Comparison of ENCODE assay signal across 22 cellular contexts in the genomic region with DNA sequence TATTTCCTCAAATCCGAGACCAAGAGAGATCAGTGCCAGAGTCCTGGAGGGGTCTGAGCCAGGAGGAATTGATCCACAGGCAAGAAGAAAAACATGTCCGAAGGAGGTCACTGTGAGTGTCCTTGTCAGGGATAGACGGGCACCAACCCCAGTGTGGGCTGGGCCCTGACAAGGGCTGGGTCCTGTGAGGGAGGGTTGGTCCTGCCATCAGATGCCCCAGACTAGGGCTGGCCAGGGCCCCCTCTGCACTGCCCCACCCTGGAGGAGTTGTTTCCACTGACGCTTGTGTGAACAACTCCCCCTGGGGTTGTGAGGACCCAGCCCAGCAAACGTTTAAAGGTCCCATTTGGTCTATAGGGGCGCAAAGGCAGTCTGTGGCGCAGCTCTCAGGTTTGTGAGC.
"Had no signal": no experiment of that assay in that cellular context is flagged by ENCODE, and none has a peak within 500 bp of the region (broad histone marks: within the 10 kb centered on the region; RNA-seq: fewer than 3 reads in every experiment).

No MANE protein-coding gene starts in this region.

- H3K27ac ChIP-seq: ascending aorta, foreskin keratinocyte, pancreas, prostate gland, transverse colon, VCaP had no signal

- H3K36me3 Mint-ChIP-seq: activated naive CD4-positive, alpha-beta T cell treated with anti-CD3 and anti-CD28 coated beads, Interleukin-2, amount 10 ng/mL, durations not matched to agents 7 days and 5 days; activated naive CD8-positive, alpha-beta T cell treated with anti-CD3 and anti-CD28 coated beads, Interleukin-2, amount 10 ng/mL, durations not matched to agents 7 days and 5 days had no signal

- ATAC-seq: effector memory CD8-positive, alpha-beta T cell; foreskin keratinocyte; pancreas had no signal

- H3K27me3 ChIP-seq: ascending aorta, pancreas, transverse colon had no signal

- H3K36me3 ChIP-seq: ascending aorta, pancreas, prostate gland, transverse colon had no signal

- H3K9me3 Mint-ChIP-seq: activated CD4-positive, alpha-beta memory T cell treated with anti-CD3 and anti-CD28 coated beads, Interleukin-2, amount 10 ng/mL, durations not matched to agents 7 days and 5 days; activated CD4-positive, alpha-beta T cell treated with anti-CD3 and anti-CD28 coated beads, Interleukin-2, amount 10 ng/mL, durations not matched to agents 7 days and 5 days; activated naive CD4-positive, alpha-beta T cell treated with anti-CD3 and anti-CD28 coated beads, Interleukin-2, amount 10 ng/mL, durations not matched to agents 7 days and 5 days; activated naive CD8-positive, alpha-beta T cell treated with anti-CD3 and anti-CD28 coated beads, Interleukin-2, amount 10 ng/mL, durations not matched to agents 7 days and 5 days; activated T-cell treated with anti-CD3 and anti-CD28 coated beads, Interleukin-2, amount 50 U/mL, for 24 hours; effector memory CD8-positive, alpha-beta T cell had no signal

- H3K4me3 ChIP-seq: ascending aorta, pancreas, prostate gland, transverse colon had no signal

- H3K27ac Mint-ChIP-seq: activated CD4-positive, alpha-beta memory T cell treated with anti-CD3 and anti-CD28 coated beads, Interleukin-2, amount 10 ng/mL, durations not matched to agents 7 days and 5 days; activated CD4-positive, alpha-beta T cell treated with anti-CD3 and anti-CD28 coated beads, Interleukin-2, amount 10 ng/mL, durations not matched to agents 7 days and 5 days; activated naive CD4-positive, alpha-beta T cell treated with anti-CD3 and anti-CD28 coated beads, Interleukin-2, amount 10 ng/mL, durations not matched to agents 7 days and 5 days; activated naive CD8-positive, alpha-beta T cell treated with anti-CD3 and anti-CD28 coated beads, Interleukin-2, amount 10 ng/mL, durations not matched to agents 7 days and 5 days; activated T-cell treated with anti-CD3 and anti-CD28 coated beads, Interleukin-2, amount 50 U/mL, for 24 hours; brain; effector memory CD8-positive, alpha-beta T cell had no signal

- H3K9me3 ChIP-seq: ascending aorta, pancreas, prostate gland, transverse colon had no signal

- H3K4me1 Mint-ChIP-seq: activated CD4-positive, alpha-beta memory T cell treated with anti-CD3 and anti-CD28 coated beads, Interleukin-2, amount 10 ng/mL, durations not matched to agents 7 days and 5 days; activated CD4-positive, alpha-beta T cell treated with anti-CD3 and anti-CD28 coated beads, Interleukin-2, amount 10 ng/mL, durations not matched to agents 7 days and 5 days; activated naive CD4-positive, alpha-beta T cell treated with anti-CD3 and anti-CD28 coated beads, Interleukin-2, amount 10 ng/mL, durations not matched to agents 7 days and 5 days; activated naive CD8-positive, alpha-beta T cell treated with anti-CD3 and anti-CD28 coated beads, Interleukin-2, amount 10 ng/mL, durations not matched to agents 7 days and 5 days; brain had no signal

- H3K4me3 Mint-ChIP-seq: activated CD4-positive, alpha-beta memory T cell treated with anti-CD3 and anti-CD28 coated beads, Interleukin-2, amount 10 ng/mL, durations not matched to agents 7 days and 5 days; activated CD4-positive, alpha-beta T cell treated with anti-CD3 and anti-CD28 coated beads, Interleukin-2, amount 10 ng/mL, durations not matched to agents 7 days and 5 days; activated naive CD4-positive, alpha-beta T cell treated with anti-CD3 and anti-CD28 coated beads, Interleukin-2, amount 10 ng/mL, durations not matched to agents 7 days and 5 days; activated naive CD8-positive, alpha-beta T cell treated with anti-CD3 and anti-CD28 coated beads, Interleukin-2, amount 10 ng/mL, durations not matched to agents 7 days and 5 days; activated T-cell treated with anti-CD3 and anti-CD28 coated beads, Interleukin-2, amount 50 U/mL, for 24 hours; brain; effector memory CD8-positive, alpha-beta T cell had no signal

- H3K4me1 ChIP-seq: ascending aorta, foreskin keratinocyte, pancreas, prostate gland, transverse colon had no signal

- DNase-seq: activated CD4-positive, alpha-beta memory T cell treated with anti-CD3 and anti-CD28 coated beads, Interleukin-2, amount 10 ng/mL, durations not matched to agents 7 days and 5 days; activated CD4-positive, alpha-beta T cell treated with anti-CD3 and anti-CD28 coated beads, Interleukin-2, amount 10 ng/mL, durations not matched to agents 7 days and 5 days; activated CD4-positive, CD25-positive, alpha-beta regulatory T cell treated with anti-CD3 and anti-CD28 coated beads, Interleukin-2, amount 50 U/mL, for 72 hours; activated CD8-positive, alpha-beta memory T cell treated with anti-CD3 and anti-CD28 coated beads, Interleukin-2, amount 50 U/mL, for 48 hours; activated gamma-delta T cell; activated naive CD4-positive, alpha-beta T cell treated with anti-CD3 and anti-CD28 coated beads, Interleukin-2, amount 10 ng/mL, durations not matched to agents 7 days and 5 days; activated naive CD8-positive, alpha-beta T cell treated with anti-CD3 and anti-CD28 coated beads, Interleukin-2, amount 10 ng/mL, durations not matched to agents 7 days and 5 days; activated T-cell treated with anti-CD3 and anti-CD28 coated beads, Interleukin-2, amount 50 U/mL, for 24 hours; cortex of kidney; effector memory CD8-positive, alpha-beta T cell; foreskin keratinocyte; islet precursor cell; mammary epithelial cell; pancreas; retina; stimulated activated CD4-positive, alpha-beta T cell treated with anti-CD3 and anti-CD28 coated beads, Interleukin-2, amount 100 ng/mL, for 48 hours; stimulated activated naive CD4-positive, alpha-beta T cell treated with Interleukin-2 at 50 U/mL for 16 hours; transverse colon had no signal

- H3K27me3 Mint-ChIP-seq: activated CD4-positive, alpha-beta memory T cell treated with anti-CD3 and anti-CD28 coated beads, Interleukin-2, amount 10 ng/mL, durations not matched to agents 7 days and 5 days; activated CD4-positive, alpha-beta T cell treated with anti-CD3 and anti-CD28 coated beads, Interleukin-2, amount 10 ng/mL, durations not matched to agents 7 days and 5 days; activated naive CD4-positive, alpha-beta T cell treated with anti-CD3 and anti-CD28 coated beads, Interleukin-2, amount 10 ng/mL, durations not matched to agents 7 days and 5 days; activated naive CD8-positive, alpha-beta T cell treated with anti-CD3 and anti-CD28 coated beads, Interleukin-2, amount 10 ng/mL, durations not matched to agents 7 days and 5 days had no signal
